Comparison of ENCODE assay signal across 18 cellular contexts in the genomic region with DNA sequence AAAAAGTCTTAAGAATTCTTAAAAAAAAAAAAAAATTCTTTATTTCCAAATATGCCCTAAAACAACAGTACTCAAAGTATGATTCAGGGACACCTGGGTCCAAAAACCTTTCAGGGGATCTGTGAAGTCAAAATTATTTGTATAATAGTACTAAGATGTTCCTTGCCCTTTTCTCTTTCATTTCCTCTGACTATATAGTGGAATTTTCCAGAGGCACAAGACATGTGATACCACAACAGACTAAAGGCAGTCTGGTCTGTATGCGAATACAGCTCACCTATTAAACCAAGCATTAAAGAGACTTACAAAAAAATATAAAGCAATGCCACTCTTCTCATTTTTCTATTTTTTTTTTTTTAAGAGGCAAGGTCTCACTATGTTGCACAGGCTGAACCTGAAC.
"Had no signal": no experiment of that assay in that cellular context is flagged by ENCODE, and none has a peak within 500 bp of the region (broad histone marks: within the 10 kb centered on the region; RNA-seq: fewer than 3 reads in every experiment).

No MANE protein-coding gene starts in this region.

- ATAC-seq: left ventricle myocardium superior, SK-N-SH treated with all-trans-retinoic acid at 6 μM for 48 hours, T-cell had no signal

- DNase-seq: activated B cell treated with CpG ODN at 0.5 μM for 24 hours; activated CD4-positive, alpha-beta T cell treated with anti-CD3 and anti-CD28 coated beads, Interleukin-2, amount 50 U/mL, for 4 hours; activated naive CD4-positive, alpha-beta T cell treated with anti-CD3 and anti-CD28 coated beads, Interleukin-2, amount 50 U/mL, for 16 hours; activated T-cell treated with anti-CD3 and anti-CD28 coated beads, Interleukin-2, amount 50 U/mL, for 48 hours; amygdala; dorsolateral prefrontal cortex; foreskin fibroblast; left ventricle myocardium superior; SHP77 treated with DMSO at 0.1 percent for 48 hours; stomach; T-cell; T-helper 9 cell; trophoblast cell had no signal

- H3K9me3 ChIP-seq: stomach had no signal

- H3K27me3 Mint-ChIP-seq: activated B cell treated with CpG ODN at 0.5 μM for 24 hours, progenitor cell of endocrine pancreas, T-cell had no signal

- H3K9me3 Mint-ChIP-seq: activated B cell treated with CpG ODN at 0.5 μM for 24 hours, neural crest cell, T-cell had no signal

- H3K4me3 Mint-ChIP-seq: activated B cell treated with CpG ODN at 0.5 μM for 24 hours, neural crest cell, T-cell had no signal

- H3K4me3 ChIP-seq: cardiac muscle cell, dorsolateral prefrontal cortex, stomach had no signal

- H3K4me1 ChIP-seq: stomach had no signal

- H3K27me3 ChIP-seq: cardiac muscle cell, dorsolateral prefrontal cortex, stomach had no signal

- H3K27ac ChIP-seq: cardiac muscle cell, epithelial cell of prostate, stomach had no signal
